12 cellular contexts compared by ENCODE assay signal in the genomic region with DNA sequence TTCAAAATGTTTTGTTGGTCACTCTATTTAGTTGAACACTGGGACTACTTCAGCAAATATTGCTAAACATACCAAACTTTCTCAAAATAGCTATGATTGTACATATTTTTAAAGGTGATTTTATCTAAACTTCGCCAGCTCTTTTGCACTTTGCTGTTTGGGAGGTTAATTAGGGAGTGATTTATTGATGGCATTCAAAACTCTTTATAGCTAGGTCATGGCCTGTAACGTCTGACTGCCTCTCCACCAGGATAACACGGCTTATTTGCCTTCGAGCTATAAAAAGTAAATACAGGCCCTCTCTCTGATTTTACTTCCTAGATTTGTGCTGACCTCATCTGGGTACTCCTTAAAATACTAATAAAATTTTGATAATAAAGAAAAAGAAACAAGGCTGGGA.
"Had no signal": no experiment of that assay in that cellular context is flagged by ENCODE, and none has a peak within 500 bp of the region (broad histone marks: within the 10 kb centered on the region; RNA-seq: fewer than 3 reads in every experiment).

No MANE protein-coding gene starts in this region.

- DNase-seq: activated CD4-positive, CD25-positive, alpha-beta regulatory T cell treated with anti-CD3 and anti-CD28 coated beads, Interleukin-2, amount 50 U/mL, for 72 hours; activated naive CD4-positive, alpha-beta T cell; anterior cingulate cortex; effector CD8-positive, alpha-beta T cell; foreskin melanocyte; nucleus accumbens; posterior cingulate gyrus; retina; stimulated activated CD4-positive, alpha-beta T cell treated with anti-CD3 and anti-CD28 coated beads, Interleukin-12 subunit alpha, Interleukin-12 subunit beta, amount 100 ng/mL, for 4 hours; stimulated activated CD4-positive, alpha-beta T cell treated with anti-CD3 and anti-CD28 coated beads, Interleukin-2, amount 100 ng/mL, for 24 hours had no signal

- ATAC-seq: natural killer cell treated with Interleukin-12 subunit alpha and Interleukin-12 subunit beta and Interleukin-15 and Interleukin-18, amount 100 ng/mL, for 72 hours had no signal

- H3K4me3 ChIP-seq: thoracic aorta had no signal
